22 cellular contexts compared by ENCODE assay signal in the genomic region with DNA sequence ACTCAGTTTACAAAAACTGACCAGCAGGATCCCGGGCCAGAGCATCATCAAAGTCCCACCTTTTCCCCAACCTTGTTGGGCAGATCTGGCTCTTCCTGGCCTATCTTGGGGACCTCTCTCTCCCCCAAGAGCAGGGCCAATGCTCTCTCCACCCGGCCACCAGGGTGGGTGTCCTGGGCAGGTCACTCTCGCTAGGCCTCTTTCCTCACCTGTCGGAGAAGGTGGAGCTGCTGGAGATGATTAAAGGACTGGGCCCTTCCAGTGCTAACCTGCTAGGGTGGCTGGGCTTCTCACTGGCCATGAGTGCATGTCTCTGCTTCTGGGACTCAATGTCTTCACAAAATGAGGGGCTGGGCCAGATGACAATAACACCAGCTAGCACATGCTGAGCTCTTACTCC. TPM values are rescaled to one million over a fixed set of nuclear protein-coding genes. Genes with fewer than 3 reads are reported as not detected.
"Had no signal": no experiment of that assay in that cellular context is flagged by ENCODE, and none has a peak within 500 bp of the region (broad histone marks: within the 10 kb centered on the region; RNA-seq: fewer than 3 reads in every experiment).

No MANE protein-coding gene starts in this region.

- ATAC-seq: activated CD8-positive, alpha-beta T cell treated with anti-CD3 and anti-CD28 coated beads, Interleukin-2, amount 10 ng/mL, durations not matched to agents 7 days and 5 days; WTC11 had no signal

- H3K27ac Mint-ChIP-seq: activated CD8-positive, alpha-beta T cell treated with anti-CD3 and anti-CD28 coated beads, Interleukin-2, amount 10 ng/mL, durations not matched to agents 7 days and 5 days; activated naive CD8-positive, alpha-beta T cell treated with anti-CD3 and anti-CD28 coated beads, Interleukin-2, amount 10 ng/mL, durations not matched to agents 7 days and 5 days; T-helper 1 cell treated with Interleukin-12 subunit alpha and Interleukin-12 subunit beta and Interleukin-4 antibody, amounts not matched to agents 30 μg/mL and 1 μg/mL, for 36 hours; WTC11 had no signal

- H3K4me3 Mint-ChIP-seq: activated CD8-positive, alpha-beta T cell treated with anti-CD3 and anti-CD28 coated beads, Interleukin-2, amount 10 ng/mL, durations not matched to agents 7 days and 5 days; activated naive CD8-positive, alpha-beta T cell treated with anti-CD3 and anti-CD28 coated beads, Interleukin-2, amount 10 ng/mL, durations not matched to agents 7 days and 5 days; T-helper 1 cell treated with Interleukin-12 subunit alpha and Interleukin-12 subunit beta and Interleukin-4 antibody, amounts not matched to agents 30 μg/mL and 1 μg/mL, for 36 hours; WTC11 had no signal

- H3K9me3 Mint-ChIP-seq: activated naive CD8-positive, alpha-beta T cell treated with anti-CD3 and anti-CD28 coated beads, Interleukin-2, amount 10 ng/mL, durations not matched to agents 7 days and 5 days; T-helper 1 cell treated with Interleukin-12 subunit alpha and Interleukin-12 subunit beta and Interleukin-4 antibody, amounts not matched to agents 30 μg/mL and 1 μg/mL, for 36 hours had no signal

- H3K36me3 Mint-ChIP-seq: activated naive CD8-positive, alpha-beta T cell treated with anti-CD3 and anti-CD28 coated beads, Interleukin-2, amount 10 ng/mL, durations not matched to agents 7 days and 5 days; WTC11 had no signal

- DNase-seq: activated CD4-positive, alpha-beta T cell treated with anti-CD3 and anti-CD28 coated beads for 48 hours; activated CD4-positive, alpha-beta T cell treated with anti-CD3 and anti-CD28 coated beads, Interleukin-2, amount 50 U/mL, for 4 hours; activated CD4-positive, CD25-positive, alpha-beta regulatory T cell treated with anti-CD3 and anti-CD28 coated beads, Interleukin-2, amount 50 U/mL, for 72 hours; activated CD8-positive, alpha-beta memory T cell treated with anti-CD3 and anti-CD28 coated beads, Interleukin-2, amount 50 U/mL, for 48 hours; activated CD8-positive, alpha-beta T cell treated with anti-CD3 and anti-CD28 coated beads, Interleukin-2, amount 10 ng/mL, durations not matched to agents 7 days and 5 days; activated naive CD4-positive, alpha-beta T cell treated with anti-CD3 and anti-CD28 coated beads, Interleukin-2, amount 50 U/mL, for 16 hours; activated naive CD8-positive, alpha-beta T cell treated with anti-CD3 and anti-CD28 coated beads, Interleukin-2, amount 10 ng/mL, durations not matched to agents 7 days and 5 days; activated T-cell treated with anti-CD3 and anti-CD28 coated beads, Interleukin-2, amount 50 U/mL, for 1 hour; anterior cingulate cortex; MG63; MV-4-11; NCI-H1092 treated with DMSO at 0.1 percent for 48 hours; NCI-H1417 treated with DMSO at 0.1 percent for 48 hours; NCI-H1694 treated with DMSO at 0.1 percent for 48 hours; NCI-H2029 treated with DMSO at 0.1 percent for 48 hours; NCI-H446; NCI-H524; SHP77 had no signal

RNA-seq across cellular contexts. Expression of a gene that starts 29.7 kb away (rescaled TPM):
- total RNA-seq: activated CD8-positive, alpha-beta T cell treated with anti-CD3 and anti-CD28 coated beads, Interleukin-2, amount 10 ng/mL, durations not matched to agents 7 days and 5 days; activated naive CD8-positive, alpha-beta T cell treated with anti-CD3 and anti-CD28 coated beads, Interleukin-2, amount 10 ng/mL, durations not matched to agents 7 days and 5 days; adrenal gland had no signal

RNA-seq across cellular contexts. Expression of a gene that starts 38.8 kb away (rescaled TPM):
- total RNA-seq: activated CD8-positive, alpha-beta T cell treated with anti-CD3 and anti-CD28 coated beads, Interleukin-2, amount 10 ng/mL, durations not matched to agents 7 days and 5 days; activated naive CD8-positive, alpha-beta T cell treated with anti-CD3 and anti-CD28 coated beads, Interleukin-2, amount 10 ng/mL, durations not matched to agents 7 days and 5 days; SJSA1; WTC11 had no signal
